In genomic region chr3:168088106-168088722, GRCh38 we compare ENCODE assay signal across 1 cellular context.
TF ChIP-seq lines count a peak whose summit lies in the region.

No MANE protein-coding gene starts in this region.

TF ChIP-seq in endothelial cell of umbilical vein, 7 proteins besides CTCF, POLR2A, EP300 and RAD21 (continued from another document):
- no peak for TF ChIP-seq POLR2AphosphoS5 (IDR thresholded peaks at IDR 0.05; ENCODE audit: insufficient read depth, low read depth, low read length)
- TF ChIP-seq MAX (IDR thresholded peaks at IDR 0.05; ENCODE audit: insufficient read depth, insufficient read length): no peak
- no peak for TF ChIP-seq GATA2 (IDR thresholded peaks at IDR 0.05; ENCODE audit: insufficient read depth, insufficient read length, low read depth, low read length)
- TF ChIP-seq MYC (IDR thresholded peaks at IDR 0.05; ENCODE audit: low read depth, low read length): no peak
- no peak for TF ChIP-seq EZH2 (IDR thresholded peaks at IDR 0.05; ENCODE audit: borderline replicate concordance, low read depth, low read length, severe bottlenecking)
TF ChIP-seq in endothelial cell of umbilical vein: peak in this region for 0.
